Comparison of ENCODE assay signal across 1 cellular context in the genomic region with DNA sequence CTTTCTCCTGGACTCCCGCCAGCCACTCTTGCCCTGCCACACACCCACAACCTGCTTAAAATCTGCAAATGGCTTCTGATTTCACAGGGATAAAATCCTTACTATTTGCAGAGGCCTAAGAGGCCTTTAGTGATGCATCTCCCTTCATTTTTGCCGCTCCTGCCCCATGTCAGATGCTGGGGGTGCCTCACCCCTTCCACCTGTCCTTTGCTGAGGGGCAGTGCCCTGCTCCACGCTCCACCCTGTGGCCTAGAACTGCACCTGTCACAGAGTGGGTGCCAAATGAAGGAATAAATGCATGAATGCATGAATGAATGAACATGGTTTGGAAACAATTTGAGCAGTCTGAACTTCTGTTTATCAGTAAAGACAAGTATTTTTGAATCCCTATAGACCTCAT.
TF ChIP-seq lines count a peak whose summit lies in the region.

No MANE protein-coding gene starts in this region.

TF ChIP-seq in H1, 55 proteins besides CTCF, POLR2A, EP300 and RAD21 (continued from another document):
- TF ChIP-seq SIN3A (conservative IDR thresholded peaks at IDR 0.05 in 1 of 2, IDR thresholded peaks at IDR 0.05 in 1 of 2; ENCODE audit: low read depth in 1 of 2, low read length in 2 of 2), result no peak
- no peak for TF ChIP-seq TEAD4 (IDR thresholded peaks at IDR 0.05; ENCODE audit: low read depth, low read length)
- no peak for TF ChIP-seq FOSL1 (IDR thresholded peaks at IDR 0.05; ENCODE audit: insufficient read depth, low read depth, low read length)
- TF ChIP-seq MAFK (IDR thresholded peaks at IDR 0.05; ENCODE audit: low read depth, low read length), result no peak
- TF ChIP-seq SIRT6 (IDR thresholded peaks at IDR 0.05; ENCODE audit: low read length), result no peak
- no peak for TF ChIP-seq SAP30 (IDR thresholded peaks at IDR 0.05; ENCODE audit: insufficient read depth, insufficient replicate concordance, low read length)
